In genomic region chr3:190370369-190370768, GRCh38 we compare ENCODE assay signal across 25 cellular contexts. TPM values are rescaled to one million over a fixed set of nuclear protein-coding genes. Genes with fewer than 3 reads are reported as not detected.
DNase-seq lines count a peak whose midpoint lies in the region; ATAC-seq, FAIRE-seq and TF ChIP-seq lines count a peak whose summit lies in the region.
"Had no signal": no experiment of that assay in that cellular context is flagged by ENCODE, and none has a peak within 500 bp of the region (broad histone marks: within the 10 kb centered on the region; RNA-seq: fewer than 3 reads in every experiment).

No MANE protein-coding gene starts in this region.

- H4K5ac ChIP-seq in IMR-90 (ENCODE audit: low read depth, low read length), result no peak overlapping the region

- no peak overlapping the region for H2AFZ ChIP-seq in IMR-90 (replicated peaks; ENCODE audit: low read length, poor library complexity)
- no peak overlapping the region for H2AFZ ChIP-seq in keratinocyte (ENCODE audit: control insufficient read depth, low read length)
- H2AFZ ChIP-seq: GM23338 had no signal

- H4K20me1 ChIP-seq in IMR-90 (ENCODE audit: insufficient read depth, low read length) (no peaks in the 10 kb centered on the region), keratinocyte (ENCODE audit: control insufficient read depth, extremely low read depth, insufficient read depth, low read length) (no peaks in the 10 kb centered on the region)
- H4K20me1 ChIP-seq: BLaER1 treated with 17β-estradiol and CSF1 and Interleukin-3, amounts not matched to agents 10 nM and 100 nM had no signal

- H3K36me3 ChIP-seq in IMR-90 (ENCODE audit: control insufficient read depth, insufficient read depth, low read length), result no peaks in the 10 kb centered on the region
- H3K36me3 ChIP-seq in bronchial epithelial cell (ENCODE audit: control insufficient read depth, insufficient read depth, low read length), result no peaks in the 10 kb centered on the region
- H3K36me3 ChIP-seq in keratinocyte (ENCODE audit: control insufficient read depth in 2 of 2, extremely low read depth in 1 of 2, insufficient read depth in 2 of 2, low read length in 2 of 2), result no peaks in the 10 kb centered on the region
- no peaks in the 10 kb centered on the region for H3K36me3 ChIP-seq in thymus (ENCODE audit: control insufficient read depth, insufficient read depth)
- H3K36me3 ChIP-seq: BLaER1 treated with 17β-estradiol and CSF1 and Interleukin-3, amounts not matched to agents 10 nM and 100 nM; HAP-1 had no signal

- DNase-seq in IMR-90, result no peak
- peak; percentile 52 for DNase-seq in bronchial epithelial cell (ENCODE audit: low read depth)
- DNase-seq in keratinocyte (ENCODE audit: low read depth, low spot score), result no peak
- no peak for DNase-seq in kidney glomerular epithelial cell (lab: John Stamatoyannopoulos, UW)
- DNase-seq in NCI-H2171 treated with DMSO at 0.1 percent for 48 hours (lab: John Stamatoyannopoulos, UW), result no peak
- no peak for DNase-seq in G401 (ENCODE audit: low spot score)
- DNase-seq: 8988T; Caco-2; CD4-positive, alpha-beta memory T cell; DND-41; KG1; NCI-H1105; NCI-H1694; NCI-H2081; NCI-H2171; NCI-H526; OCI-M1; Right ventricle myocardium superior had no signal

- peak; percentile 28 for FAIRE-seq in bronchial epithelial cell (lab: Jason Lieb, UNC)
- FAIRE-seq in keratinocyte (lab: Jason Lieb, UNC), result no peak
- FAIRE-seq: GM12892 had no signal

- no peak overlapping the region for H4K91ac ChIP-seq in IMR-90 (ENCODE audit: insufficient read depth, low read depth, low read length)

- H3K4me1 ChIP-seq in IMR-90 (ENCODE audit: control insufficient read depth, insufficient read depth, low read length), result peaks cover 2% of the 10 kb centered on the region; the same call in 1 of the 2 replicates
- H3K4me1 ChIP-seq in keratinocyte (ENCODE audit: control insufficient read depth, extremely low read depth, insufficient read depth, low read length), result peaks cover 64% of the 10 kb centered on the region
- H3K4me1 ChIP-seq in thymus (ENCODE audit: control insufficient read depth, insufficient read depth, low read length), result no peaks in the 10 kb centered on the region
- H3K4me1 ChIP-seq: HAP-1 had no signal

- H3K27ac ChIP-seq in IMR-90 (ENCODE audit: insufficient read depth, low read length) (no peak overlapping the region), keratinocyte (ENCODE audit: control insufficient read depth, insufficient read depth, low read length) (peak overlapping the region; percentile 92), thymus (ENCODE audit: low read depth) (peak overlapping the region; percentile 13)
- H3K27ac ChIP-seq: BLaER1 treated with 17β-estradiol and CSF1 and Interleukin-3, amounts not matched to agents 10 nM and 100 nM; HL-60 had no signal

- no peak for TF ChIP-seq RAD21 in IMR-90 (IDR thresholded peaks at IDR 0.05; ENCODE audit: low read length)

- H3K9me3 ChIP-seq in IMR-90 (ENCODE audit: control insufficient read depth, insufficient read depth, low read length), result no peaks in the 10 kb centered on the region
- H3K9me3 ChIP-seq in keratinocyte (ENCODE audit: control insufficient read depth, low read depth, low read length), result no peaks in the 10 kb centered on the region
- H3K9me3 ChIP-seq in thymus (ENCODE audit: control insufficient read depth), result no peaks in the 10 kb centered on the region
- H3K9me3 ChIP-seq: BLaER1 treated with 17β-estradiol and CSF1 and Interleukin-3, amounts not matched to agents 10 nM and 100 nM; Caco-2; HAP-1 had no signal

- no peak overlapping the region for H4K8ac ChIP-seq in IMR-90 (ENCODE audit: low read depth in 2 of 2, low read length in 2 of 2)

- no peak overlapping the region for H2BK15ac ChIP-seq in IMR-90 (ENCODE audit: low read depth, low read length)

- no peak overlapping the region for H3K18ac ChIP-seq in IMR-90 (ENCODE audit: low read depth, low read length)

- in situ Hi-C loops in IMR-90 (cut with MboI; ENCODE audit: low sequenced_read_pairs) (no loop called here), G401 (cut with HindIII; ENCODE audit: low sequenced_read_pairs) (no loop called here)

- 100% methylated on average over 1 of the region's 2 CpGs; no CpG with 5 or more reads in 1 of the 2 experiments for WGBS in IMR-90 (ENCODE audit: extremely low coverage in 2 of 2, insufficient read length in 1 of 2), 2 experiments
- 90% methylated on average over 2 of the region's 2 CpGs for WGBS in thymus

- H3K79me1 ChIP-seq in IMR-90 (ENCODE audit: low read depth in 1 of 2, low read length in 2 of 2), result no peaks in the 10 kb centered on the region

- no peak overlapping the region for H2BK20ac ChIP-seq in IMR-90 (ENCODE audit: low read depth, low read length)

- no peaks in the 10 kb centered on the region for H3K27me3 ChIP-seq in IMR-90 (ENCODE audit: control insufficient read depth, insufficient read depth, low read length)
- no peaks in the 10 kb centered on the region for H3K27me3 ChIP-seq in bronchial epithelial cell (ENCODE audit: control insufficient read depth, insufficient read depth, low read length)
- no peaks in the 10 kb centered on the region for H3K27me3 ChIP-seq in keratinocyte (ENCODE audit: control insufficient read depth, extremely low read depth, insufficient read depth, low read length)
- H3K27me3 ChIP-seq in thymus (ENCODE audit: control insufficient read depth, insufficient read depth), result no peaks in the 10 kb centered on the region
- H3K27me3 ChIP-seq: BLaER1 treated with 17β-estradiol and CSF1 and Interleukin-3, amounts not matched to agents 10 nM and 100 nM had no signal

- H3K4me3 ChIP-seq in IMR-90 (ENCODE audit: insufficient read depth, low read depth, low read length) (no peak overlapping the region), bronchial epithelial cell (ENCODE audit: low read depth, low read length) (no peak overlapping the region), keratinocyte (ENCODE audit: control insufficient read depth in 2 of 3, extremely low read depth in 1 of 3, insufficient read depth in 2 of 3, low read depth in 1 of 3, low read length in 3 of 3) (no peak overlapping the region), thymus (ENCODE audit: low read length) (no peak overlapping the region)
- H3K4me3 ChIP-seq: BLaER1 treated with 17β-estradiol and CSF1 and Interleukin-3, amounts not matched to agents 10 nM and 100 nM; GM23338; HAP-1 had no signal

- no peak overlapping the region for H3K14ac ChIP-seq in IMR-90 (replicated peaks; ENCODE audit: low read depth, low read length)

- no peak overlapping the region for H3K4me2 ChIP-seq in IMR-90 (ENCODE audit: low read depth, low read length)
- H3K4me2 ChIP-seq in keratinocyte (ENCODE audit: control insufficient read depth, extremely low read depth, insufficient read depth, low read depth, low read length), result peak overlapping the region; percentile 77
- H3K4me2 ChIP-seq: BLaER1 treated with 17β-estradiol and CSF1 and Interleukin-3, amounts not matched to agents 10 nM and 100 nM; GM23338 had no signal

- no peak overlapping the region for H3K23ac ChIP-seq in IMR-90 (ENCODE audit: low read depth, low read length)

- no TSS peak for BruUV-seq in IMR-90 (replicated peaks; lab: Mats Ljungman, UMichigan)

- TF ChIP-seq CTCF in IMR-90 (conservative IDR thresholded peaks at IDR 0.05; ENCODE audit: low read depth, low read length) (no peak), bronchial epithelial cell (IDR thresholded peaks at IDR 0.05; ENCODE audit: insufficient read depth, low read length, severe bottlenecking) (no peak), keratinocyte (optimal IDR thresholded peaks at IDR 0.05 in 1 of 3, IDR thresholded peaks at IDR 0.05 in 1 of 3, conservative IDR thresholded peaks at IDR 0.05 in 1 of 3; ENCODE audit: extremely low read depth in 1 of 3, insufficient read depth in 2 of 3, low read length in 3 of 3) (no peak)

- ATAC-seq in IMR-90 (ENCODE audit: low read depth), result no peak
- ATAC-seq: GM23338 had no signal

- no peak for TF ChIP-seq POLR2A in IMR-90 (IDR thresholded peaks at IDR 0.05; ENCODE audit: low read depth, low read length)

- dilution Hi-C loops in IMR-90 (cut with HindIII; ENCODE audit: low sequenced_read_pairs, unreplicated experiment), result no loop called here
- dilution Hi-C loops in keratinocyte (cut with MboI; ENCODE audit: extremely low pct_ligation_motif_present, low sequenced_read_pairs), result no loop called here

- H3K56ac ChIP-seq in IMR-90 (ENCODE audit: extremely low read depth, insufficient read depth, low read length), result no peak overlapping the region

- H3K79me2 ChIP-seq in keratinocyte (ENCODE audit: control insufficient read depth, insufficient read depth, low read length), result no peaks in the 10 kb centered on the region

- no peak overlapping the region for H2AK9ac ChIP-seq in IMR-90 (replicated peaks; ENCODE audit: low read depth, low read length, poor library complexity)

- intact Hi-C loops in IMR-90 (cut with micrococcal nuclease), result no loop called here

- CTCF ChIA-PET in IMR-90 (lab: Yijun Ruan, JAX), result interaction anchor here (0.7 to 1.6 kb wide), 3 partner anchors 8 to 47 kb away, joined by 3 to 4 read pairs (median 4); no protein-coding TSS in a partner anchor

- H2AK5ac ChIP-seq in IMR-90 (ENCODE audit: low read depth, low read length), result peak overlapping the region; percentile 24; the same call in 1 of the 2 replicates

- H2BK5ac ChIP-seq in IMR-90 (ENCODE audit: low read depth, low read length, poor library complexity, severe bottlenecking), result no peak overlapping the region

- H3K4ac ChIP-seq in IMR-90 (ENCODE audit: low read depth, low read length), result no peak overlapping the region

- POLR2A ChIA-PET in IMR-90 (lab: Charles Lee; ENCODE audit: unreplicated experiment), result no interaction called here

- no peak overlapping the region for H2BK120ac ChIP-seq in IMR-90 (ENCODE audit: low read depth, low read length)

- H3K9me1 ChIP-seq in IMR-90 (ENCODE audit: insufficient read depth, low read length) (no peaks in the 10 kb centered on the region), keratinocyte (ENCODE audit: control insufficient read depth, extremely low read depth, insufficient read depth, low read length) (no peaks in the 10 kb centered on the region)

- no peak overlapping the region for H3K9ac ChIP-seq in IMR-90 (ENCODE audit: low read depth, low read length)
- H3K9ac ChIP-seq in keratinocyte (ENCODE audit: control insufficient read depth, extremely low read depth, insufficient read depth, low read length), result peak overlapping the region; percentile 72
- H3K9ac ChIP-seq: BLaER1 treated with 17β-estradiol and CSF1 and Interleukin-3, amounts not matched to agents 10 nM and 100 nM had no signal

RNA-seq across cellular contexts. Expression of gene CLDN16, which starts 17.6 kb away (rescaled TPM):
- total RNA-seq in IMR-90 (2012; rRNA removed) (under 0.01 TPM in 2 replicates), bronchial epithelial cell (0.26 and 0.51 TPM in 2 replicates)
- polyA plus RNA-seq in IMR-90 (2012; rRNA removed) (0.09 and 0.22 TPM in 2 replicates), keratinocyte (0.52 to 2.6 TPM (median 0.88 TPM) in 3 replicates), thymus (1.3 TPM)
- 0.13 TPM in 1 of 2 replicates, not detected in the other for polyA plus RNA-seq in IMR-90 (2012; cell fraction: cytosol; rRNA removed)
- polyA plus RNA-seq in IMR-90 (2012; cell fraction: nucleus; rRNA removed; ENCODE audit: low replicate concordance), result 0.02 and 0.07 TPM in 2 replicates
- polyA plus RNA-seq in keratinocyte (2011; ENCODE audit: low read depth), result 4.1 TPM
- polyA plus RNA-seq in keratinocyte (2011; cell fraction: cytosol; rRNA removed), result 1.7 and 2.1 TPM in 2 replicates
- polyA plus RNA-seq in keratinocyte (2011; cell fraction: nucleus; rRNA removed), result 1.8 and 2.2 TPM in 2 replicates
- 0.40 and 6.2 TPM in 2 replicates for polyA plus RNA-seq in keratinocyte (2012; ENCODE audit: low replicate concordance)
- polyA minus RNA-seq in keratinocyte, result 1.2 to 6.1 TPM (median 3.2 TPM) in 3 replicates
- polyA minus RNA-seq in keratinocyte (2011; cell fraction: cytosol; rRNA and poly(A)+ RNA removed), result not detected
- polyA minus RNA-seq in keratinocyte (2011; cell fraction: nucleus; rRNA and poly(A)+ RNA removed), result 2.9 and 3.3 TPM in 2 replicates
- not detected in 2 replicates for total RNA-seq in G401 (2014; rRNA removed; shearing (Covaris generic))
- total RNA-seq: CD4-positive, alpha-beta memory T cell; GM23338; HT-29; Right ventricle myocardium superior had no signal
- polyA plus RNA-seq: CD4-positive, alpha-beta memory T cell had no signal

RNA-seq across cellular contexts. Expression of gene CLDN1, which starts 48.1 kb away (rescaled TPM):
- 4.7 and 7.2 TPM in 2 replicates for total RNA-seq in IMR-90 (2012; rRNA removed)
- 6.3 and 7.3 TPM in 2 replicates for polyA plus RNA-seq in IMR-90 (2012; rRNA removed)
- polyA plus RNA-seq in IMR-90 (2012; cell fraction: cytosol; rRNA removed), result 3.2 and 5.2 TPM in 2 replicates
- 2.0 and 8.6 TPM in 2 replicates for polyA plus RNA-seq in IMR-90 (2012; cell fraction: nucleus; rRNA removed; ENCODE audit: low replicate concordance)
- total RNA-seq in bronchial epithelial cell, result 26.6 and 73.2 TPM in 2 replicates
- 126 to 406 TPM (median 218 TPM) in 3 replicates for polyA plus RNA-seq in keratinocyte
- 145 TPM for polyA plus RNA-seq in keratinocyte (2011; ENCODE audit: low read depth)
- polyA plus RNA-seq in keratinocyte (2011; cell fraction: cytosol; rRNA removed), result 142 and 283 TPM in 2 replicates
- 856 and 1,206 TPM in 2 replicates for polyA plus RNA-seq in keratinocyte (2011; cell fraction: nucleus; rRNA removed)
- polyA plus RNA-seq in keratinocyte (2012; ENCODE audit: low replicate concordance), result 97.6 and 476 TPM in 2 replicates
- 95.8 to 637 TPM (median 395 TPM) in 3 replicates for polyA minus RNA-seq in keratinocyte
- 140 TPM for polyA minus RNA-seq in keratinocyte (2011; cell fraction: cytosol; rRNA and poly(A)+ RNA removed)
- polyA minus RNA-seq in keratinocyte (2011; cell fraction: nucleus; rRNA and poly(A)+ RNA removed), result 726 and 1,190 TPM in 2 replicates
- polyA plus RNA-seq in thymus, result 62.2 TPM
- not detected in 2 replicates for total RNA-seq in G401 (2014; rRNA removed; shearing (Covaris generic))
- total RNA-seq: CD4-positive, alpha-beta memory T cell; Right ventricle myocardium superior had no signal
- polyA plus RNA-seq: CD4-positive, alpha-beta memory T cell had no signal
